ENCODE assay signal across 13 cellular contexts in the genomic region with DNA sequence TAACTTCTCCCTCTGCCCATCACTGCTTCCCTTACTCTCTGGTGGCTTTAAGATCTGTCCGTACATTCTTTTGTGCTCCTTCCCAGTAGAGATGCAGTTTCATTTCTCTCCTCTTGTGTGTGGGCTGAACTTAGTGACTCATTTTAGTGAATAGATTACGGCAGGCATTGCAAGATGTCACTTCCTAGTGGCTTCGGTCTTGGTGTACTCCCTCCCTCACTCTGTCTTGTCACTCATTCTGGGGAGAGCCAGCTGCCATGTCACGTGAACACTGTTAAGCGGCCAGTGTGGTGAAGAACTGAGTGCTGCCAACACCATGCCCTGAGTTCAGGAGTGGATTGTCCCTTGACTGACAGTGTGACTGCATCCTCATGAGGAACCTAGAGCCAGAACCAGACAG.
DNase-seq lines count a peak whose midpoint lies in the region; ATAC-seq and TF ChIP-seq lines count a peak whose summit lies in the region.
"Had no signal": no experiment of that assay in that cellular context is flagged by ENCODE, and none has a peak within 500 bp of the region (broad histone marks: within the 10 kb centered on the region; RNA-seq: fewer than 3 reads in every experiment).

No MANE protein-coding gene starts in this region.

- DNase-seq in NB4 (ENCODE audit: low read depth): peak; percentile 75
- peak in 7 of 10 donors; percentile 42 to 63 (median 49) for DNase-seq in dorsolateral prefrontal cortex
- no peak for DNase-seq in H7
- no peak for DNase-seq in D341Med (ENCODE audit: low spot score)
- DNase-seq: activated T-cell treated with anti-CD3 and anti-CD28 coated beads, Interleukin-2, amount 50 U/mL, for 1 hour; body of pancreas; NCI-H1048; NCI-H82 had no signal

- intact Hi-C loops in dorsolateral prefrontal cortex (cut with DNase I): no loop called here

- no peaks in the 10 kb centered on the region for H3K27me3 ChIP-seq in dorsolateral prefrontal cortex
- no peaks in the 10 kb centered on the region for H3K27me3 ChIP-seq in H7 (ENCODE audit: control insufficient read depth, insufficient read depth, low read length)
- H3K27me3 ChIP-seq: body of pancreas, vagina had no signal

- H3K27ac ChIP-seq in dorsolateral prefrontal cortex: peak overlapping the region in 13 of 59 donors; percentile 7 to 56 (median 31)
- peak overlapping the region; percentile 17 for H3K27ac ChIP-seq in temporal lobe (ENCODE audit: low read depth, low read length)
- H3K27ac ChIP-seq: body of pancreas, vagina had no signal

- no peak for TF ChIP-seq CTCF in NB4 (IDR thresholded peaks at IDR 0.05; ENCODE audit: low read depth, low read length)
- TF ChIP-seq CTCF in dorsolateral prefrontal cortex (IDR thresholded peaks at IDR 0.05 in 54 of 56, conservative IDR thresholded peaks at IDR 0.05 in 2 of 56; ENCODE audit: low read depth in 1 of 56, partially characterized antibody in 56 of 56): no peak

- no peak overlapping the region for H3K4me3 ChIP-seq in NB4 (ENCODE audit: low read depth, low read length)
- peak overlapping the region in 19 of 59 donors; percentile 4 to 47 (median 24) for H3K4me3 ChIP-seq in dorsolateral prefrontal cortex
- H3K4me3 ChIP-seq in H7 (ENCODE audit: insufficient read depth, low read depth, low read length): no peak overlapping the region
- H3K4me3 ChIP-seq: body of pancreas, vagina had no signal

- ATAC-seq in GM21786 (IDR thresholded peaks at IDR 0.05; ENCODE audit: unreplicated experiment) (peak; percentile 66), SK-N-SH treated with all-trans-retinoic acid at 6 μM for 48 hours (no peak)
- ATAC-seq: body of pancreas, HCT116 had no signal

- H3K36me3 ChIP-seq in H7 (replicated peaks; ENCODE audit: control insufficient read depth, insufficient read depth, low read length): no peaks in the 10 kb centered on the region
- H3K36me3 ChIP-seq: vagina had no signal

- TF ChIP-seq POLR2A in NB4 (IDR thresholded peaks at IDR 0.05; ENCODE audit: extremely low read depth, insufficient read length): no peak

TF ChIP-seq in SK-N-SH treated with all-trans-retinoic acid at 6 μM for 48 hours, 23 proteins besides CTCF, POLR2A, EP300 and RAD21:
- TF ChIP-seq ZNF8 (CRISPR knock-in tag; IDR thresholded peaks at IDR 0.05) (no peak), PATZ1 (CRISPR knock-in tag; IDR thresholded peaks at IDR 0.05; ENCODE audit: borderline replicate concordance) (no peak), ARNTL (CRISPR knock-in tag; IDR thresholded peaks at IDR 0.05; ENCODE audit: borderline replicate concordance, low read depth) (no peak), TSHZ2 (CRISPR knock-in tag; IDR thresholded peaks at IDR 0.05) (no peak), POU6F1 (CRISPR knock-in tag; IDR thresholded peaks at IDR 0.05; ENCODE audit: borderline replicate concordance, low read depth) (no peak), PPARA (CRISPR knock-in tag; IDR thresholded peaks at IDR 0.05; ENCODE audit: borderline replicate concordance) (no peak)

Comparison
In these comparisons a context has a peak if more than half of its experiments do, and no peak if none do; other contexts are left out.
1. DNase-seq: peak in NB4 (single experiment) and dorsolateral prefrontal cortex (7 of 10); none in H7 (single experiment) and D341Med (single experiment).